Comparison of ENCODE assay signal across 27 cellular contexts in genomic region chr2:187884003-187884402, GRCh38.
"Had no signal": no experiment of that assay in that cellular context is flagged by ENCODE, and none has a peak within 500 bp of the region (broad histone marks: within the 10 kb centered on the region; RNA-seq: fewer than 3 reads in every experiment).

No MANE protein-coding gene starts in this region.

- H3K4me3 Mint-ChIP-seq: effector memory CD8-positive, alpha-beta T cell; endodermal cell; immature natural killer cell; mesothelial cell of epicardium; naive B cell had no signal

- H3K27me3 ChIP-seq: dorsolateral prefrontal cortex, esophagus squamous epithelium, gastroesophageal sphincter, heart left ventricle, hepatocyte, left lung had no signal

- H3K4me2 ChIP-seq: hepatocyte had no signal

- DNase-seq: dermis blood vessel endothelial cell; dorsolateral prefrontal cortex; effector CD4-positive, alpha-beta T cell; effector memory CD8-positive, alpha-beta T cell; endodermal cell; erythroblast; esophagus squamous epithelium; foreskin fibroblast; foreskin melanocyte; heart left ventricle; hypothalamus; immature natural killer cell; islet precursor cell; left cardiac atrium; left lung; left ventricle myocardium superior; lower lobe of right lung; mesenchymal stem cell; mucosa of descending colon; naive B cell had no signal

- H3K36me3 ChIP-seq: esophagus squamous epithelium, gastroesophageal sphincter, heart left ventricle, left lung, lower lobe of right lung had no signal

- H3K79me2 ChIP-seq: hepatocyte had no signal

- H3K27ac Mint-ChIP-seq: effector memory CD8-positive, alpha-beta T cell; endodermal cell; immature natural killer cell; mesothelial cell of epicardium; naive B cell had no signal

- H3K4me1 Mint-ChIP-seq: immature natural killer cell, naive B cell had no signal

- H2AFZ ChIP-seq: hepatocyte had no signal

- H3K36me3 Mint-ChIP-seq: immature natural killer cell, mesothelial cell of epicardium, naive B cell had no signal

- FAIRE-seq: colon had no signal

- H3K9me3 Mint-ChIP-seq: endodermal cell, naive B cell had no signal

- ATAC-seq: effector memory CD8-positive, alpha-beta T cell; esophagus mucosa; gastroesophageal sphincter; heart left ventricle; left cardiac atrium; left lung; left ventricle myocardium superior; lower lobe of right lung; mucosa of descending colon had no signal

- H3K27me3 Mint-ChIP-seq: effector memory CD8-positive, alpha-beta T cell; naive B cell had no signal

- H3K4me1 ChIP-seq: esophagus squamous epithelium, gastroesophageal sphincter, heart left ventricle, left lung, lower lobe of right lung had no signal

- H3K27ac ChIP-seq: coronary artery, dorsolateral prefrontal cortex, epithelial cell of prostate, esophagus squamous epithelium, gastroesophageal sphincter, heart left ventricle, hepatocyte, left lung, lower lobe of right lung had no signal

- H3K9me3 ChIP-seq: esophagus squamous epithelium, gastroesophageal sphincter, heart left ventricle, left lung, lower lobe of right lung, mucosa of descending colon had no signal

- H3K4me3 ChIP-seq: coronary artery, dorsolateral prefrontal cortex, esophagus squamous epithelium, gastroesophageal sphincter, heart left ventricle, hepatocyte, left lung, lower lobe of right lung, mucosa of descending colon had no signal
